ENCODE assay signal across 8 cellular contexts in the genomic region with DNA sequence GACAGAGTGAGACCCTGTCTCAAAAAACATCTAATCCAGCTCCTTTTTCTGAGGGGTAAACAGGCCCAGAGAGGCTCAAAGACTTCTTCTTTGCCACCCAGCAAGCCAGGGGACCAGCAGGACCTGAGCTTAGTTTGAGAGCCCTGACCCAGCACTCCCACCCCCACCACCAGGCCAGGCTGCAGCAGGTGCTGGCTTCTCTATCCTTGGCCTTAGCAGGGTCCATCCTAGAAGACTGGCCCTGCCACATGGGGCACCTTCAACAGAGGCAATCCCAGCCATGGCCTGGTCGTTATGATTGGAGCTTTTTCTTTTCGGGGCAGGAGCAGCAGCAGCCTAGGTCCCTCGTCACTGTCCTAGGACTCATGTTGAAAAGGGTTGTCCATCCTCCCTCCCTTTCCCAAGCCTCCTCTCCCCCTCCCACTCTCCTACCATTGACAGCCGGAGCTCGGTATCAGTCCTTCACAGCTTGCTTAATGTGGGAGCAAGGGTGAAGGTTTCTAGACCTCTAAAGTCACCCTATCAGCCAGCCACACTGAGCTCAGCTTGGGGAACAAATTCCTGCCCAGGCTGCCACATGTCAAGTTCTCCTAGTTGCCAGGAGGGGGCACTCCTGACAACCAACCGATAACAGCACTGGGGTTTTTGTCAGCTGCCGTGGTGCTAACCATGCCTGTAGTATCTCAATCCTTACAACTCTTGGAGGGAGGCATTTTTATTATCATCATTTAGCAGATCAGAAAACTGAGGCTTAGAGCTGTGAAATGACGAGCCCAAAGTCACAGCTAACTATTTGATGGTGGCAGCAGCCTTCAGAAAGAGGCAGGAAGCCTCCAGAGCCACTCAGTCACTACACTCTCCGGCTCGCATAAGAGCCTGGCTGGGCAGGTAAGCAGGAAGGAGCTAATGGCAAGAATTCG. TPM values are rescaled to one million over a fixed set of nuclear protein-coding genes. Genes with fewer than 3 reads are reported as not detected.
DNase-seq lines count a peak whose midpoint lies in the region; ATAC-seq and TF ChIP-seq lines count a peak whose summit lies in the region.

No MANE protein-coding gene starts in this region.

- H3K27ac Mint-ChIP-seq in neural crest cell (ENCODE audit: unreplicated experiment) = peak overlapping the region; percentile 4

- peak; percentile 86 for TF ChIP-seq CTCF in fibroblast of pulmonary artery (IDR thresholded peaks at IDR 0.05; ENCODE audit: low read length, missing control alignments)
- peak; percentile 80 for TF ChIP-seq CTCF in neural crest cell (conservative IDR thresholded peaks at IDR 0.05)
- peak in 5 of 6 experiments; percentile 53 to 77 (median 64) for TF ChIP-seq CTCF in thyroid gland (IDR thresholded peaks at IDR 0.05)

- H3K36me3 ChIP-seq in thyroid gland = peaks cover 18 to 24% of the 10 kb centered on the region in 2 donors

- H3K27me3 Mint-ChIP-seq in activated T-cell treated with anti-CD3 and anti-CD28 coated beads, Interleukin-2, amount 50 U/mL, for 4 hours (ENCODE audit: low read depth) = no peaks in the 10 kb centered on the region
- H3K27me3 Mint-ChIP-seq in neural crest cell (ENCODE audit: low read depth) = peaks cover 3% of the 10 kb centered on the region

- ATAC-seq in HG03432 (IDR thresholded peaks at IDR 0.05; ENCODE audit: unreplicated experiment) (peak; percentile 66), HG03457 (IDR thresholded peaks at IDR 0.05; ENCODE audit: unreplicated experiment) (no peak)
- ATAC-seq in activated T-cell treated with anti-CD3 and anti-CD28 coated beads, Interleukin-2, amount 50 U/mL, for 4 hours = peak; percentile 83 to 92

- H3K4me1 Mint-ChIP-seq in activated T-cell treated with anti-CD3 and anti-CD28 coated beads, Interleukin-2, amount 50 U/mL, for 4 hours (ENCODE audit: low read depth) = peaks cover 9% of the 10 kb centered on the region
- peaks cover 40% of the 10 kb centered on the region for H3K4me1 Mint-ChIP-seq in neural crest cell

- peak overlapping the region; percentile 48 for H3K4me3 Mint-ChIP-seq in activated T-cell treated with anti-CD3 and anti-CD28 coated beads, Interleukin-2, amount 50 U/mL, for 4 hours
- H3K4me3 Mint-ChIP-seq in neural crest cell = peak overlapping the region; percentile 22

- no peak for TF ChIP-seq POLR2A in thyroid gland (IDR thresholded peaks at IDR 0.05)

- no peak overlapping the region for H3K27ac ChIP-seq in thyroid gland

- intact Hi-C loops in thyroid gland (cut with DNase I) = loop anchor here (5.0 kb wide), 1 partner anchor 115 kb away; the partner anchor contains the start of gene RSAD1

- no peaks in the 10 kb centered on the region for H3K9me3 ChIP-seq in thyroid gland

- no peaks in the 10 kb centered on the region for H3K27me3 ChIP-seq in thyroid gland

- peaks cover 0 to 6% of the 10 kb centered on the region in 2 donors for H3K4me1 ChIP-seq in thyroid gland

- no peaks in the 10 kb centered on the region for H3K9me3 Mint-ChIP-seq in activated T-cell treated with anti-CD3 and anti-CD28 coated beads, Interleukin-2, amount 50 U/mL, for 4 hours
- no peaks in the 10 kb centered on the region for H3K9me3 Mint-ChIP-seq in neural crest cell

- peak; percentile 74 for DNase-seq in ELR (ENCODE audit: low read depth)
- peak; percentile 90 for DNase-seq in OCI-M1 (lab: John Stamatoyannopoulos, UW)
- peak; percentile 50 for DNase-seq in activated T-cell treated with anti-CD3 and anti-CD28 coated beads, Interleukin-2, amount 50 U/mL, for 4 hours
- peak; percentile 82 for DNase-seq in fibroblast of pulmonary artery (ENCODE audit: low read depth)
- peak; percentile 53 for DNase-seq in neural crest cell (ENCODE audit: low read depth, low spot score)
- DNase-seq in thyroid gland = peak; percentile 59 to 64

- WGBS in thyroid gland, 2 donors = 30 to 31% methylated on average over 11 of the region's 11 CpGs

- no peak overlapping the region for H3K4me3 ChIP-seq in fibroblast of pulmonary artery (replicated peaks; ENCODE audit: low read depth, low read length)
- no peak overlapping the region for H3K4me3 ChIP-seq in thyroid gland (replicated peaks in 1 of 3)

- H3K36me3 Mint-ChIP-seq in activated T-cell treated with anti-CD3 and anti-CD28 coated beads, Interleukin-2, amount 50 U/mL, for 4 hours (ENCODE audit: insufficient read depth) = peaks cover 5% of the 10 kb centered on the region
- H3K36me3 Mint-ChIP-seq in neural crest cell (ENCODE audit: low read depth) = no peaks in the 10 kb centered on the region

RNA-seq across cellular contexts. Expression of gene MRPL27, which starts 11.2 kb away (rescaled TPM):
- total RNA-seq in activated T-cell treated with anti-CD3 and anti-CD28 coated beads, Interleukin-2, amount 50 U/mL, for 4 hours = 100 to 1,000 TPM in 2 of 3 donors, 10 to 100 TPM in 1; 85.2 to 109 (median 102) TPM
- total RNA-seq in neural crest cell = 70.4 and 72.2 TPM in 2 replicates
- total RNA-seq in thyroid gland = 100 to 1,000 TPM in 1 of 4 donors, 10 to 100 TPM in 3; 44.6 to 115 (median 80.8) TPM

RNA-seq across cellular contexts. Expression of gene EME1, which starts 11.2 kb away (rescaled TPM):
- total RNA-seq in activated T-cell treated with anti-CD3 and anti-CD28 coated beads, Interleukin-2, amount 50 U/mL, for 4 hours = 10 to 100 TPM; 12.2 to 13.3 (median 12.6) TPM
- total RNA-seq in neural crest cell (25.5 and 31.4 TPM in 2 replicates), thyroid gland (under 1 TPM in 2 of 4 donors, not detected in 2; 0.27 to 0.93 TPM)

RNA-seq across cellular contexts. Expression of gene XYLT2, which starts 15.9 kb away (rescaled TPM):
- 10 to 100 TPM; 23.8 to 25.0 (median 24.1) TPM for total RNA-seq in activated T-cell treated with anti-CD3 and anti-CD28 coated beads, Interleukin-2, amount 50 U/mL, for 4 hours
- total RNA-seq in neural crest cell (23.4 and 26.5 TPM in 2 replicates), thyroid gland (10 to 100 TPM; 22.4 to 33.4 (median 28.8) TPM)

RNA-seq across cellular contexts. Expression of gene LRRC59, which starts 35.5 kb away (rescaled TPM):
- 100 to 1,000 TPM; 153 to 174 (median 159) TPM for total RNA-seq in activated T-cell treated with anti-CD3 and anti-CD28 coated beads, Interleukin-2, amount 50 U/mL, for 4 hours
- total RNA-seq in neural crest cell (92.3 and 92.7 TPM in 2 replicates), thyroid gland (10 to 100 TPM; 57.4 to 91.0 (median 77.5) TPM)

Comparison
In these comparisons a context has a peak if more than half of its experiments do, and no peak if none do; other contexts are left out.
1. RNA of gene EME1, which starts 11.2 kb away (total RNA-seq): 25.5 to 31.4 TPM in neural crest cell and 12.2 to 13.3 TPM in activated T-cell treated with anti-CD3 and anti-CD28 coated beads, Interleukin-2, amount 50 U/mL, for 4 hours; 0.27 to 0.93 TPM in thyroid gland; every median in the first group is over 4 times any median in the second.
2. Peak in every context shown above with its lines, with median percentiles within 50 percentile points of each other: DNase-seq and CTCF ChIP-seq.